8 cellular contexts compared by ENCODE assay signal in genomic region chr16:87956169-87956770, GRCh38. TPM values are rescaled to one million over a fixed set of nuclear protein-coding genes. Genes with fewer than 3 reads are reported as not detected.
A peak's percentile ranks its signal among the peaks of the same experiment; 100 is the strongest.
DNase-seq lines count a peak whose midpoint lies in the region; ATAC-seq and TF ChIP-seq lines count a peak whose summit lies in the region.

No MANE protein-coding gene starts in this region.

- peak; percentile 64 for DNase-seq in NCI-H2171 treated with DMSO at 0.1 percent for 48 hours (lab: John Stamatoyannopoulos, UW)
- DNase-seq in activated T-cell treated with anti-CD3 and anti-CD28 coated beads, Interleukin-2, amount 50 U/mL, for 4 hours: peak; percentile 62
- no peak for DNase-seq in Right ventricle myocardium inferior (ENCODE audit: missing footprints)
- DNase-seq in stimulated activated CD4-positive, alpha-beta T cell treated with anti-CD3 and anti-CD28 coated beads, Interleukin-15, amount 100 ng/mL, for 24 hours: peak; percentile 85
- no peak for DNase-seq in 8988T
- no peak for DNase-seq in foreskin keratinocyte
- no peak for DNase-seq in NCI-H1417 treated with DMSO at 0.1 percent for 48 hours (lab: John Stamatoyannopoulos, UW)

- no peaks in the 10 kb centered on the region for H3K27me3 ChIP-seq in foreskin keratinocyte

- H3K27ac ChIP-seq in foreskin keratinocyte: no peak overlapping the region

- peaks cover 28% of the 10 kb centered on the region for H3K36me3 Mint-ChIP-seq in activated T-cell treated with anti-CD3 and anti-CD28 coated beads, Interleukin-2, amount 50 U/mL, for 4 hours (ENCODE audit: insufficient read depth)

- intact Hi-C loops in Right ventricle myocardium inferior (cut with DNase I): no loop called here

- H3K9me3 Mint-ChIP-seq in activated T-cell treated with anti-CD3 and anti-CD28 coated beads, Interleukin-2, amount 50 U/mL, for 4 hours: no peaks in the 10 kb centered on the region

- ATAC-seq in GM18868 (IDR thresholded peaks at IDR 0.05; ENCODE audit: unreplicated experiment): peak; percentile 31
- peak; percentile 57 to 58 for ATAC-seq in activated T-cell treated with anti-CD3 and anti-CD28 coated beads, Interleukin-2, amount 50 U/mL, for 4 hours
- ATAC-seq in Right ventricle myocardium inferior: peak; percentile 27
- ATAC-seq in foreskin keratinocyte: no peak

- TF ChIP-seq CTCF in foreskin keratinocyte (conservative IDR thresholded peaks at IDR 0.05): no peak

- H3K4me3 Mint-ChIP-seq in activated T-cell treated with anti-CD3 and anti-CD28 coated beads, Interleukin-2, amount 50 U/mL, for 4 hours: peak overlapping the region; percentile 81

- H3K27me3 Mint-ChIP-seq in activated T-cell treated with anti-CD3 and anti-CD28 coated beads, Interleukin-2, amount 50 U/mL, for 4 hours (ENCODE audit: low read depth): no peaks in the 10 kb centered on the region

- H3K4me1 ChIP-seq in foreskin keratinocyte: peaks cover 6% of the 10 kb centered on the region

- peaks cover 87% of the 10 kb centered on the region for H3K4me1 Mint-ChIP-seq in activated T-cell treated with anti-CD3 and anti-CD28 coated beads, Interleukin-2, amount 50 U/mL, for 4 hours (ENCODE audit: low read depth)

RNA-seq across cellular contexts. Expression of gene BANP, which starts 5.0 kb away (rescaled TPM):
- 10 to 100 TPM; 25.2 to 29.4 (median 25.9) TPM for total RNA-seq in activated T-cell treated with anti-CD3 and anti-CD28 coated beads, Interleukin-2, amount 50 U/mL, for 4 hours
- total RNA-seq in Right ventricle myocardium inferior (12.8 TPM), foreskin keratinocyte (14.0 and 15.5 TPM in 2 replicates)
- 8.9 and 9.4 TPM in 2 replicates for polyA plus RNA-seq in foreskin keratinocyte

RNA-seq across cellular contexts. Expression of gene CA5A, which starts 19.9 kb away (rescaled TPM):
- total RNA-seq in activated T-cell treated with anti-CD3 and anti-CD28 coated beads, Interleukin-2, amount 50 U/mL, for 4 hours: under 1 TPM in 1 of 3 donors, not detected in 2; 0.43 TPM
- total RNA-seq in Right ventricle myocardium inferior: not detected
- not detected in 2 replicates for total RNA-seq in foreskin keratinocyte
- not detected in 2 replicates for polyA plus RNA-seq in foreskin keratinocyte

Comparison
In these comparisons a context has a peak if more than half of its experiments do, and no peak if none do; other contexts are left out.
1. DNase-seq: peak in NCI-H2171 treated with DMSO at 0.1 percent for 48 hours (single experiment), activated T-cell treated with anti-CD3 and anti-CD28 coated beads, Interleukin-2, amount 50 U/mL, for 4 hours (single experiment) and stimulated activated CD4-positive, alpha-beta T cell treated with anti-CD3 and anti-CD28 coated beads, Interleukin-15, amount 100 ng/mL, for 24 hours (single experiment); none in Right ventricle myocardium inferior (single experiment), 8988T (single experiment), foreskin keratinocyte (0 of 2) and NCI-H1417 treated with DMSO at 0.1 percent for 48 hours (single experiment).